27 cellular contexts compared by ENCODE assay signal in genomic region chr1:145944532-145944931, GRCh38.
"Had no signal": no experiment of that assay in that cellular context is flagged by ENCODE, and none has a peak within 500 bp of the region (broad histone marks: within the 10 kb centered on the region; RNA-seq: fewer than 3 reads in every experiment).

No MANE protein-coding gene starts in this region.

- H3K4me3 ChIP-seq: esophagus squamous epithelium, lung, neural progenitor cell, ovary, psoas muscle, sigmoid colon, spleen, testis, tibial artery had no signal

- H3K27ac Mint-ChIP-seq: memory B cell, mesothelial cell of epicardium, nephron, neural progenitor cell, type B pancreatic cell had no signal

- H3K4me3 Mint-ChIP-seq: immature natural killer cell; memory B cell; mesothelial cell of epicardium; naive thymus-derived CD4-positive, alpha-beta T cell; nephron; neural progenitor cell; type B pancreatic cell had no signal

- H3K27me3 Mint-ChIP-seq: memory B cell; naive thymus-derived CD4-positive, alpha-beta T cell; type B pancreatic cell had no signal

- ATAC-seq: naive thymus-derived CD4-positive, alpha-beta T cell; psoas muscle; right cardiac atrium had no signal

- H3K27me3 ChIP-seq: esophagus squamous epithelium, neural progenitor cell, ovary, sigmoid colon, spleen, testis, tibial artery had no signal

- H3K36me3 ChIP-seq: neural progenitor cell, ovary had no signal

- H3K9me3 ChIP-seq: esophagus squamous epithelium, ovary, psoas muscle, sigmoid colon, spleen, testis, tibial artery had no signal

- H3K9me3 Mint-ChIP-seq: immature natural killer cell; memory B cell; mesothelial cell of epicardium; naive thymus-derived CD4-positive, alpha-beta T cell; nephron; neural progenitor cell; type B pancreatic cell had no signal

- H3K27ac ChIP-seq: esophagus squamous epithelium, neural progenitor cell, ovary, sigmoid colon, testis, tibial artery had no signal

- H3K4me1 ChIP-seq: esophagus squamous epithelium, neural progenitor cell, testis had no signal

- DNase-seq: effector CD8-positive, alpha-beta T cell; erythroblast; esophagus squamous epithelium; foreskin melanocyte; hypothalamus; immature natural killer cell; islet precursor cell; kidney glomerular epithelial cell; naive thymus-derived CD4-positive, alpha-beta T cell; nucleus accumbens; ovary; posterior cingulate gyrus; psoas muscle; right cardiac atrium; sigmoid colon; spleen; stimulated activated CD4-positive, alpha-beta T cell treated with anti-CD3 and anti-CD28 coated beads, Interleukin-4, amount 100 ng/mL, for 4 hours; stimulated activated naive CD4-positive, alpha-beta T cell; substantia nigra; testis; tibial artery had no signal

- H3K36me3 Mint-ChIP-seq: type B pancreatic cell had no signal
